1 cellular context compared by ENCODE assay signal in genomic region chr4:129082302-129082701, GRCh38.
TF ChIP-seq lines count a peak whose summit lies in the region.

No MANE protein-coding gene starts in this region.

TF ChIP-seq in HepG2, 621 proteins besides CTCF, POLR2A, EP300 and RAD21:
- peak in 1 of 2 experiments; percentile 56; a peak in 2 of 4 replicates for TF ChIP-seq MAFK (conservative IDR thresholded peaks at IDR 0.05 in 1 of 2, IDR thresholded peaks at IDR 0.05 in 1 of 2; ENCODE audit: low read length in 2 of 2)
- TF ChIP-seq MAFF (IDR thresholded peaks at IDR 0.05; ENCODE audit: low read depth, low read length) = 0 out of 2 replicates have a peak, but pooled peaks have one; percentile 25
- TF ChIP-seq ZNF891 (CRISPR knock-in tag; IDR thresholded peaks at IDR 0.05) = no peak
- no peak for TF ChIP-seq NR2F6 (IDR thresholded peaks at IDR 0.05)
- TF ChIP-seq NR2F6 (CRISPR knock-in tag; IDR thresholded peaks at IDR 0.05) = no peak
- TF ChIP-seq SSRP1 (CRISPR knock-in tag; IDR thresholded peaks at IDR 0.05) = no peak
